24 cellular contexts compared by ENCODE assay signal in the genomic region with DNA sequence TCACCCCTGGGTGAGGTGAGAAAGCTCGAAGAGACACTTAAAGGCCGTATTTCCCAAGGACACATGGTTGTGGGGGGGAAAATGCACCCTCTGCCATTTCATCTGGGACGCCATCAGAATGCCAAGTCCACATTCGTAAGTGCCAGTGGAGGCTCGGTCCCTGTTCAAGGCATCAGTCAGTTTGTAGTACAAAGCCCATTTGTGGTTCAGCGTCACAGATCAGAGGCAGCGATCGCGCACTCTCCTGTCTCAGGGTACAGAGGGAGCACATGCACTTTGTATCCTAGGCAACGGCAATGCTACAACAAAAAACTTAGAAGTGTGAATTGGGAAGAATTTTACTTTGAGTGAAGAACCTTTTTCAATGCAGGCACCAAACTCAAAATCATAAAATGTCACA. TPM values are rescaled to one million over a fixed set of nuclear protein-coding genes. Genes with fewer than 3 reads are reported as not detected.
DNase-seq lines count a peak whose midpoint lies in the region; FAIRE-seq and TF ChIP-seq lines count a peak whose summit lies in the region.
"Had no signal": no experiment of that assay in that cellular context is flagged by ENCODE, and none has a peak within 500 bp of the region (broad histone marks: within the 10 kb centered on the region; RNA-seq: fewer than 3 reads in every experiment).

No MANE protein-coding gene starts in this region.

- H3K36me3 ChIP-seq in small intestine (ENCODE audit: control insufficient read depth in 2 of 2, insufficient read depth in 2 of 2, low read length in 2 of 2) (no peaks in the 10 kb centered on the region), transverse colon (no peaks in the 10 kb centered on the region)
- H3K36me3 ChIP-seq: HAP-1 had no signal

- no peak for TF ChIP-seq CTCF in chondrocyte (IDR thresholded peaks at IDR 0.05)
- TF ChIP-seq CTCF in transverse colon (IDR thresholded peaks at IDR 0.05) = no peak

- no peak overlapping the region for H3K4me3 Mint-ChIP-seq in chondrocyte (ENCODE audit: unreplicated experiment)
- H3K4me3 Mint-ChIP-seq: CD4-positive, alpha-beta memory T cell; HFFc6 had no signal

- no peaks in the 10 kb centered on the region for H3K27me3 Mint-ChIP-seq in chondrocyte (ENCODE audit: low read depth)

- no peak for FAIRE-seq in small intestine (lab: Jason Lieb, UNC)
- no peak for FAIRE-seq in urothelium cell line (lab: Jason Lieb, UNC)
- FAIRE-seq: A549, GM12891, GM18507, H54 had no signal

- H3K4me1 Mint-ChIP-seq in chondrocyte (ENCODE audit: low read depth) = no peaks in the 10 kb centered on the region
- H3K4me1 Mint-ChIP-seq: CD4-positive, alpha-beta memory T cell had no signal

- H3K4me3 ChIP-seq in small intestine (ENCODE audit: low read depth in 1 of 2, low read length in 2 of 2) = no peak overlapping the region
- H3K4me3 ChIP-seq in transverse colon = no peak overlapping the region
- H3K4me3 ChIP-seq: A549, HAP-1 had no signal

- H3K36me3 Mint-ChIP-seq in chondrocyte (ENCODE audit: low read depth) = no peaks in the 10 kb centered on the region
- H3K36me3 Mint-ChIP-seq: CD4-positive, alpha-beta memory T cell had no signal

- H3K9me3 Mint-ChIP-seq in chondrocyte (ENCODE audit: low read depth) = no peaks in the 10 kb centered on the region
- H3K9me3 Mint-ChIP-seq: HFFc6 had no signal

- no peak for TF ChIP-seq POLR2A in transverse colon (IDR thresholded peaks at IDR 0.05)

- no peak overlapping the region for H3K27ac Mint-ChIP-seq in chondrocyte (ENCODE audit: unreplicated experiment)
- H3K27ac Mint-ChIP-seq: CD4-positive, alpha-beta memory T cell; HFFc6 had no signal

- H3K27ac ChIP-seq in small intestine (ENCODE audit: low read depth in 1 of 2, low read length in 1 of 2) (peak overlapping the region; percentile 51 to 73), transverse colon (no peak overlapping the region)
- H3K27ac ChIP-seq: A549 had no signal

- H3K27me3 ChIP-seq in small intestine (ENCODE audit: control insufficient read depth in 2 of 2, insufficient read depth in 2 of 2, low read length in 2 of 2) = no peaks in the 10 kb centered on the region
- H3K27me3 ChIP-seq in transverse colon = no peaks in the 10 kb centered on the region

- no peak for TF ChIP-seq EP300 in transverse colon (IDR thresholded peaks at IDR 0.05; ENCODE audit: low read depth)

- intact Hi-C loops in transverse colon (cut with DNase I; ENCODE audit: low total_unique reads) = no loop called here

- H3K9me3 ChIP-seq in small intestine (ENCODE audit: control insufficient read depth, low read depth) = no peaks in the 10 kb centered on the region
- no peaks in the 10 kb centered on the region for H3K9me3 ChIP-seq in transverse colon
- H3K9me3 ChIP-seq: A549, HAP-1 had no signal

- H3K4me1 ChIP-seq in small intestine (ENCODE audit: control insufficient read depth in 2 of 2, insufficient read depth in 1 of 2, low read depth in 1 of 2, low read length in 1 of 2) (peaks cover 2 to 10% of the 10 kb centered on the region in 2 donors), transverse colon (peaks cover 0 to 20% (median 9%) of the 10 kb centered on the region in 4 donors)
- H3K4me1 ChIP-seq: A549 had no signal

- in situ Hi-C loops in transverse colon (cut with MboI; ENCODE audit: low pct_ligation_motif_present in 1 of 4, low pct_unique_long_range_greater_than_20kb in 1 of 4, low sequenced_read_pairs in 3 of 4) = no loop called here

- 20 to 62% (median 41%) methylated on average over 10 of the region's 10 CpGs for WGBS in small intestine, 3 donors
- WGBS in transverse colon (ENCODE audit: low coverage in 1 of 2), 2 donors = 92% methylated on average over 10 of the region's 10 CpGs; no CpG with 5 or more reads in 1 of the 2 donors

- DNase-seq in Ammon's horn (ENCODE audit: low spot score) (peak; percentile 63), globus pallidus (ENCODE audit: low spot score) (peak; percentile 48), medulla oblongata (ENCODE audit: extremely low spot score) (peak; percentile 36), small intestine (peak; percentile 87), chondrocyte (ENCODE audit: low spot score) (no peak), transverse colon (no peak), urothelium cell line (ENCODE audit: low spot score) (no peak)
- DNase-seq: 8988T; ACHN; AML-193; Calu3; CD4-positive, alpha-beta memory T cell; COR-L47; DMS53; DMS79 treated with DMSO at 0.1 percent for 48 hours; GF-D8; GOT3; HFFc6 had no signal

RNA-seq across cellular contexts. Expression of gene SEMA6D, which starts 27.2 kb away (rescaled TPM):
- polyA plus RNA-seq in small intestine = 10 to 100 TPM; 14.6 to 28.4 (median 19.4) TPM
- 4.9 to 6.4 TPM (median 5.4 TPM) in 3 replicates for total RNA-seq in chondrocyte
- total RNA-seq in transverse colon = 10 to 100 TPM; 23.3 to 59.4 (median 42.7) TPM
- total RNA-seq: Calu3; CD4-positive, alpha-beta memory T cell; G401 had no signal
- polyA plus RNA-seq: A549; CD4-positive, alpha-beta memory T cell had no signal

Comparison
In these comparisons a context has a peak if more than half of its experiments do, and no peak if none do; other contexts are left out.
1. DNase-seq: peak in Ammon's horn (single experiment), globus pallidus (single experiment), medulla oblongata (single experiment) and small intestine (single experiment); none in chondrocyte (single experiment), transverse colon (single experiment) and urothelium cell line (single experiment).
2. H3K27ac ChIP-seq: peak in small intestine (2 of 2); none in transverse colon (0 of 4).